14 cellular contexts compared by ENCODE assay signal in the genomic region with DNA sequence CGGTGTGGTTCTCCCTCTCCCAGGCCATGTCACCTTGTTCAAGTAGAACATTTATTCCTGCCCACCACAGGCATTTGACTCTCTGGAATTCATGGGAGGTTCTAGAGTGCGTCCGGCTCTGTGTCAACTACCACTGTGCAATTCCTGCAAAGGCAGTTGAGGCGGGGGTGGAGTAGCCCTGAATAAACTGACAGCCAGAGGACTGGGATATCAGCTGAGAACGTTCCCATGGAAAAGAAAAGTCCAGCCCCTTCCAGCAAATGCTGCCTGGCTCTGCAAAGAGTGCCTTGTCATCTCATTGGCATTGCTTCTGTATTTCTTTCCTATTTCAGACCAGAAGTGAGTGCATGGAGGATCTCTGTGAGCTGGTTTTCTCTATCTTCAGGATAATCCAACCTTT. TPM values are rescaled to one million over a fixed set of nuclear protein-coding genes. Genes with fewer than 3 reads are reported as not detected.
DNase-seq lines count a peak whose midpoint lies in the region; ATAC-seq and TF ChIP-seq lines count a peak whose summit lies in the region.
"Had no signal": no experiment of that assay in that cellular context is flagged by ENCODE, and none has a peak within 500 bp of the region (broad histone marks: within the 10 kb centered on the region; RNA-seq: fewer than 3 reads in every experiment).

No MANE protein-coding gene starts in this region.

- no peak for TF ChIP-seq CTCF in foreskin fibroblast (IDR thresholded peaks at IDR 0.05; ENCODE audit: low read depth, low read length)

- no peak overlapping the region for H3K27ac ChIP-seq in aorta (ENCODE audit: low read depth in 1 of 2, low read length in 2 of 2)

- H3K4me1 ChIP-seq in aorta (ENCODE audit: control insufficient read depth in 1 of 2, insufficient read depth in 2 of 2, low read length in 2 of 2): no peaks in the 10 kb centered on the region

- H3K27me3 ChIP-seq in aorta (ENCODE audit: control insufficient read depth in 1 of 2, insufficient read depth in 2 of 2, low read length in 1 of 2): no peaks in the 10 kb centered on the region

- WGBS in aorta, 2 donors: 12 to 15% methylated on average over 5 of the region's 5 CpGs

- H3K4me3 ChIP-seq in foreskin fibroblast (ENCODE audit: low read depth in 1 of 2, low read length in 2 of 2) (no peak overlapping the region), aorta (ENCODE audit: low read length in 2 of 2) (no peak overlapping the region)

- intact Hi-C loops in aorta (cut with DNase I): loop anchor here in 1 of 2 donors (1.0 kb wide), 1 partner anchor 19 kb away; the partner anchor contains the start of gene MEGF9

- peak; percentile 92 for DNase-seq in amniotic epithelial cell (ENCODE audit: low read depth)
- peak; percentile 53 to 79 for DNase-seq in foreskin fibroblast
- DNase-seq in medulla oblongata (ENCODE audit: extremely low spot score): peak; percentile 57
- DNase-seq in aorta: peak; percentile 80 to 87
- no peak for DNase-seq in activated CD4-positive, alpha-beta T cell treated with anti-CD3 and anti-CD28 coated beads for 1 hour
- DNase-seq in COLO829 (ENCODE audit: low spot score): no peak
- no peak for DNase-seq in NOMO-1 treated with DMSO at 0.1 percent for 48 hours (lab: John Stamatoyannopoulos, UW; ENCODE audit: unreplicated experiment)
- DNase-seq: activated CD4-positive, alpha-beta T cell treated with anti-CD3 and anti-CD28 coated beads for 36 hours; activated gamma-delta T cell; effector CD4-positive, alpha-beta T cell; NCI-H1092 treated with DMSO at 0.1 percent for 48 hours; NCI-H748 treated with DMSO at 0.1 percent for 48 hours; SK-N-SH; stimulated activated CD4-positive, alpha-beta T cell treated with anti-CD3 and anti-CD28 coated beads, Interleukin-15, amount 100 ng/mL, for 24 hours had no signal

- no peaks in the 10 kb centered on the region for H3K36me3 ChIP-seq in aorta (ENCODE audit: control insufficient read depth in 1 of 2, insufficient read depth in 2 of 2, low read length in 1 of 2)

- H3K9me3 ChIP-seq in aorta (ENCODE audit: control insufficient read depth, low read length): no peaks in the 10 kb centered on the region
- H3K9me3 ChIP-seq: SK-N-SH had no signal

- peak; percentile 79 for ATAC-seq in aorta (ENCODE audit: low FRiP score)
- ATAC-seq: activated CD4-positive, alpha-beta T cell treated with anti-CD3 and anti-CD28 coated beads for 36 hours had no signal

RNA-seq across cellular contexts. Expression of gene MEGF9, which starts 18.9 kb away (rescaled TPM):
- total RNA-seq in aorta: 10 to 100 TPM; 15.7 to 21.5 TPM
- 1 to 10 TPM; 5.9 to 8.3 TPM for polyA plus RNA-seq in aorta

Comparison
In these comparisons a context has a peak if more than half of its experiments do, and no peak if none do; other contexts are left out.
1. DNase-seq: peak in amniotic epithelial cell (single experiment), foreskin fibroblast (2 of 2), medulla oblongata (single experiment) and aorta (2 of 2); none in activated CD4-positive, alpha-beta T cell treated with anti-CD3 and anti-CD28 coated beads for 1 hour (single experiment), COLO829 (single experiment) and NOMO-1 treated with DMSO at 0.1 percent for 48 hours (single experiment).